Comparison of ENCODE assay signal across 2 cellular contexts in the genomic region with DNA sequence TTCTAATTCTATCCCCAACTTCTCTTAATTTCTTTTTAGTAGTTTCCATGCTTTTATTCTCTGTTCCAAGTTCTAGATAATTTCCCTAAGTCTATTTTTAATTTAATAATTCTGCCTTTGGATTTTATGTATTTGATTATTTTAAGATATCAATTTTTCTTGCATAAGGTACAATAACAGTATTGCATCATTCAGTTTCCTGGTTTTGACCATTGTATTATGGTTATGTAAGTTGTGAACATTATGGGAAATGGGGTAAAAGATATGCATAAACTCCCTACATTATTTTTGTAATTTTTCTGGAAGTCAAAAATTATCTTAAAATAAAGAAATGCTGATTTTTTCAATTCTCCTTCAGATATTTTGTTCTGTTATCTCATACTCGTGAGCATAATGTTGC.
TF ChIP-seq lines count a peak whose summit lies in the region.

No MANE protein-coding gene starts in this region.

TF ChIP-seq in HepG2, 621 proteins besides CTCF, POLR2A, EP300 and RAD21:
- TF ChIP-seq, protein P1, sequence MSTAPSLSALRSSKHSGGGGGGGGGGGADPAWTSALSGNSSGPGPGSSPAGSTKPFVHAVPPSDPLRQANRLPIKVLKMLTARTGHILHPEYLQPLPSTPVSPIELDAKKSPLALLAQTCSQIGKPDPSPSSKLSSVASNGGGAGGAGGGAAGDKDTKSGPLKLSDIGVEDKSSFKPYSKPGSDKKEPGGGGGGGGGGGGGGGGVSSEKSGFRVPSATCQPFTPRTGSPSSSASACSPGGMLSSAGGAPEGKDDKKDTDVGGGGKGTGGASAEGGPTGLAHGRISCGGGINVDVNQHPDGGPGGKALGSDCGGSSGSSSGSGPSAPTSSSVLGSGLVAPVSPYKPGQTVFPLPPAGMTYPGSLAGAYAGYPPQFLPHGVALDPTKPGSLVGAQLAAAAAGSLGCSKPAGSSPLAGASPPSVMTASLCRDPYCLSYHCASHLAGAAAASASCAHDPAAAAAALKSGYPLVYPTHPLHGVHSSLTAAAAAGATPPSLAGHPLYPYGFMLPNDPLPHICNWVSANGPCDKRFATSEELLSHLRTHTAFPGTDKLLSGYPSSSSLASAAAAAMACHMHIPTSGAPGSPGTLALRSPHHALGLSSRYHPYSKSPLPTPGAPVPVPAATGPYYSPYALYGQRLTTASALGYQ (CRISPR knock-in tag; IDR thresholded peaks at IDR 0.05), result no peak
- TF ChIP-seq HNRNPL (IDR thresholded peaks at IDR 0.05; ENCODE audit: low read depth, low read length) (no peak), SCMH1 (CRISPR knock-in tag; IDR thresholded peaks at IDR 0.05; ENCODE audit: borderline replicate concordance) (no peak), CEBPB (IDR thresholded peaks at IDR 0.05; ENCODE audit: borderline replicate concordance, low read depth, low read length) (peak; percentile 68; the same call in 1 of the 2 replicates), SMAD9 (CRISPR knock-in tag; IDR thresholded peaks at IDR 0.05) (no peak), ZNF878 (CRISPR knock-in tag; IDR thresholded peaks at IDR 0.05) (no peak), ZNF136 (CRISPR knock-in tag; IDR thresholded peaks at IDR 0.05; ENCODE audit: low read depth) (no peak), SRF (IDR thresholded peaks at IDR 0.05; ENCODE audit: low read depth, low read length) (no peak), CEBPG (CRISPR knock-in tag; IDR thresholded peaks at IDR 0.05) (peak; percentile 37; the same call in 1 of the 2 replicates), SNAPC2 (CRISPR knock-in tag; IDR thresholded peaks at IDR 0.05) (no peak), NCOR1 (IDR thresholded peaks at IDR 0.05; ENCODE audit: borderline replicate concordance, low read length) (no peak), CBX1 (IDR thresholded peaks at IDR 0.05; ENCODE audit: low read depth) (no peak), MED13 (CRISPR knock-in tag; IDR thresholded peaks at IDR 0.05) (no peak), ZBTB1 (CRISPR knock-in tag; IDR thresholded peaks at IDR 0.05; ENCODE audit: borderline replicate concordance) (no peak), MBD4 (IDR thresholded peaks at IDR 0.05; ENCODE audit: borderline replicate concordance, low read length) (no peak), PHF5A (CRISPR knock-in tag; IDR thresholded peaks at IDR 0.05; ENCODE audit: low read depth, unreplicated experiment) (no peak), PAX8 (CRISPR knock-in tag; IDR thresholded peaks at IDR 0.05; ENCODE audit: borderline replicate concordance) (no peak)
- TF ChIP-seq, protein P2, sequence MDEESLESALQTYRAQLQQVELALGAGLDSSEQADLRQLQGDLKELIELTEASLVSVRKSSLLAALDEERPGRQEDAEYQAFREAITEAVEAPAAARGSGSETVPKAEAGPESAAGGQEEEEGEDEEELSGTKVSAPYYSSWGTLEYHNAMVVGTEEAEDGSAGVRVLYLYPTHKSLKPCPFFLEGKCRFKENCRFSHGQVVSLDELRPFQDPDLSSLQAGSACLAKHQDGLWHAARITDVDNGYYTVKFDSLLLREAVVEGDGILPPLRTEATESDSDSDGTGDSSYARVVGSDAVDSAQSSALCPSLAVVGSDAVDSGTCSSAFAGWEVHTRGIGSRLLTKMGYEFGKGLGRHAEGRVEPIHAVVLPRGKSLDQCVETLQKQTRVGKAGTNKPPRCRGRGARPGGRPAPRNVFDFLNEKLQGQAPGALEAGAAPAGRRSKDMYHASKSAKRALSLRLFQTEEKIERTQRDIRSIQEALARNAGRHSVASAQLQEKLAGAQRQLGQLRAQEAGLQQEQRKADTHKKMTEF (CRISPR knock-in tag; IDR thresholded peaks at IDR 0.05), result no peak
- TF ChIP-seq, protein P3, sequence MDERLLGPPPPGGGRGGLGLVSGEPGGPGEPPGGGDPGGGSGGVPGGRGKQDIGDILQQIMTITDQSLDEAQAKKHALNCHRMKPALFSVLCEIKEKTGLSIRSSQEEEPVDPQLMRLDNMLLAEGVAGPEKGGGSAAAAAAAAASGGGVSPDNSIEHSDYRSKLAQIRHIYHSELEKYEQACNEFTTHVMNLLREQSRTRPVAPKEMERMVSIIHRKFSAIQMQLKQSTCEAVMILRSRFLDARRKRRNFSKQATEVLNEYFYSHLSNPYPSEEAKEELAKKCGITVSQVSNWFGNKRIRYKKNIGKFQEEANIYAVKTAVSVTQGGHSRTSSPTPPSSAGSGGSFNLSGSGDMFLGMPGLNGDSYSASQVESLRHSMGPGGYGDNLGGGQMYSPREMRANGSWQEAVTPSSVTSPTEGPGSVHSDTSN (CRISPR knock-in tag; IDR thresholded peaks at IDR 0.05), result no peak
- TF ChIP-seq, protein P4, sequence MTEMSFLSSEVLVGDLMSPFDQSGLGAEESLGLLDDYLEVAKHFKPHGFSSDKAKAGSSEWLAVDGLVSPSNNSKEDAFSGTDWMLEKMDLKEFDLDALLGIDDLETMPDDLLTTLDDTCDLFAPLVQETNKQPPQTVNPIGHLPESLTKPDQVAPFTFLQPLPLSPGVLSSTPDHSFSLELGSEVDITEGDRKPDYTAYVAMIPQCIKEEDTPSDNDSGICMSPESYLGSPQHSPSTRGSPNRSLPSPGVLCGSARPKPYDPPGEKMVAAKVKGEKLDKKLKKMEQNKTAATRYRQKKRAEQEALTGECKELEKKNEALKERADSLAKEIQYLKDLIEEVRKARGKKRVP (CRISPR knock-in tag; IDR thresholded peaks at IDR 0.05), result 0 out of 4 replicates have a peak, but pooled peaks have one; percentile 22 to 60

TF ChIP-seq in K562, 482 proteins besides CTCF, POLR2A, EP300 and RAD21:
- TF ChIP-seq, protein P4 (CRISPR knock-in tag; IDR thresholded peaks at IDR 0.05), result 0 out of 2 replicates have a peak, but pooled peaks have one; percentile 48
- TF ChIP-seq ZNF77 (CRISPR knock-in tag; IDR thresholded peaks at IDR 0.05), result no peak
- TF ChIP-seq NCOA4 (IDR thresholded peaks at IDR 0.05; ENCODE audit: partially characterized antibody), result no peak
- TF ChIP-seq, protein P5, sequence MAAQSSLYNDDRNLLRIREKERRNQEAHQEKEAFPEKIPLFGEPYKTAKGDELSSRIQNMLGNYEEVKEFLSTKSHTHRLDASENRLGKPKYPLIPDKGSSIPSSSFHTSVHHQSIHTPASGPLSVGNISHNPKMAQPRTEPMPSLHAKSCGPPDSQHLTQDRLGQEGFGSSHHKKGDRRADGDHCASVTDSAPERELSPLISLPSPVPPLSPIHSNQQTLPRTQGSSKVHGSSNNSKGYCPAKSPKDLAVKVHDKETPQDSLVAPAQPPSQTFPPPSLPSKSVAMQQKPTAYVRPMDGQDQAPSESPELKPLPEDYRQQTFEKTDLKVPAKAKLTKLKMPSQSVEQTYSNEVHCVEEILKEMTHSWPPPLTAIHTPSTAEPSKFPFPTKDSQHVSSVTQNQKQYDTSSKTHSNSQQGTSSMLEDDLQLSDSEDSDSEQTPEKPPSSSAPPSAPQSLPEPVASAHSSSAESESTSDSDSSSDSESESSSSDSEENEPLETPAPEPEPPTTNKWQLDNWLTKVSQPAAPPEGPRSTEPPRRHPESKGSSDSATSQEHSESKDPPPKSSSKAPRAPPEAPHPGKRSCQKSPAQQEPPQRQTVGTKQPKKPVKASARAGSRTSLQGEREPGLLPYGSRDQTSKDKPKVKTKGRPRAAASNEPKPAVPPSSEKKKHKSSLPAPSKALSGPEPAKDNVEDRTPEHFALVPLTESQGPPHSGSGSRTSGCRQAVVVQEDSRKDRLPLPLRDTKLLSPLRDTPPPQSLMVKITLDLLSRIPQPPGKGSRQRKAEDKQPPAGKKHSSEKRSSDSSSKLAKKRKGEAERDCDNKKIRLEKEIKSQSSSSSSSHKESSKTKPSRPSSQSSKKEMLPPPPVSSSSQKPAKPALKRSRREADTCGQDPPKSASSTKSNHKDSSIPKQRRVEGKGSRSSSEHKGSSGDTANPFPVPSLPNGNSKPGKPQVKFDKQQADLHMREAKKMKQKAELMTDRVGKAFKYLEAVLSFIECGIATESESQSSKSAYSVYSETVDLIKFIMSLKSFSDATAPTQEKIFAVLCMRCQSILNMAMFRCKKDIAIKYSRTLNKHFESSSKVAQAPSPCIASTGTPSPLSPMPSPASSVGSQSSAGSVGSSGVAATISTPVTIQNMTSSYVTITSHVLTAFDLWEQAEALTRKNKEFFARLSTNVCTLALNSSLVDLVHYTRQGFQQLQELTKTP (IDR thresholded peaks at IDR 0.05; ENCODE audit: low read depth in 1 of 2, partially characterized antibody in 2 of 2), result no peak
- TF ChIP-seq GATAD2A (IDR thresholded peaks at IDR 0.05), result no peak
- TF ChIP-seq, protein P6, sequence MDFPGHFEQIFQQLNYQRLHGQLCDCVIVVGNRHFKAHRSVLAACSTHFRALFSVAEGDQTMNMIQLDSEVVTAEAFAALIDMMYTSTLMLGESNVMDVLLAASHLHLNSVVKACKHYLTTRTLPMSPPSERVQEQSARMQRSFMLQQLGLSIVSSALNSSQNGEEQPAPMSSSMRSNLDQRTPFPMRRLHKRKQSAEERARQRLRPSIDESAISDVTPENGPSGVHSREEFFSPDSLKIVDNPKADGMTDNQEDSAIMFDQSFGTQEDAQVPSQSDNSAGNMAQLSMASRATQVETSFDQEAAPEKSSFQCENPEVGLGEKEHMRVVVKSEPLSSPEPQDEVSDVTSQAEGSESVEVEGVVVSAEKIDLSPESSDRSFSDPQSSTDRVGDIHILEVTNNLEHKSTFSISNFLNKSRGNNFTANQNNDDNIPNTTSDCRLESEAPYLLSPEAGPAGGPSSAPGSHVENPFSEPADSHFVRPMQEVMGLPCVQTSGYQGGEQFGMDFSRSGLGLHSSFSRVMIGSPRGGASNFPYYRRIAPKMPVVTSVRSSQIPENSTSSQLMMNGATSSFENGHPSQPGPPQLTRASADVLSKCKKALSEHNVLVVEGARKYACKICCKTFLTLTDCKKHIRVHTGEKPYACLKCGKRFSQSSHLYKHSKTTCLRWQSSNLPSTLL (IDR thresholded peaks at IDR 0.05), result no peak
- TF ChIP-seq, protein P7, sequence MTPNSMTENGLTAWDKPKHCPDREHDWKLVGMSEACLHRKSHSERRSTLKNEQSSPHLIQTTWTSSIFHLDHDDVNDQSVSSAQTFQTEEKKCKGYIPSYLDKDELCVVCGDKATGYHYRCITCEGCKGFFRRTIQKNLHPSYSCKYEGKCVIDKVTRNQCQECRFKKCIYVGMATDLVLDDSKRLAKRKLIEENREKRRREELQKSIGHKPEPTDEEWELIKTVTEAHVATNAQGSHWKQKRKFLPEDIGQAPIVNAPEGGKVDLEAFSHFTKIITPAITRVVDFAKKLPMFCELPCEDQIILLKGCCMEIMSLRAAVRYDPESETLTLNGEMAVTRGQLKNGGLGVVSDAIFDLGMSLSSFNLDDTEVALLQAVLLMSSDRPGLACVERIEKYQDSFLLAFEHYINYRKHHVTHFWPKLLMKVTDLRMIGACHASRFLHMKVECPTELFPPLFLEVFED (CRISPR knock-in tag; conservative IDR thresholded peaks at IDR 0.05), result no peak
- TF ChIP-seq ZNF583 (CRISPR knock-in tag; IDR thresholded peaks at IDR 0.05), result no peak
- peak; percentile 43 for TF ChIP-seq CEBPB (tag; IDR thresholded peaks at IDR 0.05)
- no peak for TF ChIP-seq CEBPG (CRISPR knock-in tag; IDR thresholded peaks at IDR 0.05)
- peak; percentile 62 to 83 for TF ChIP-seq CEBPG (tag; conservative IDR thresholded peaks at IDR 0.05 in 1 of 2, IDR thresholded peaks at IDR 0.05 in 1 of 2)
- 0 out of 2 replicates have a peak, but pooled peaks have one; percentile 31 for TF ChIP-seq ZSCAN32 (CRISPR knock-in tag; IDR thresholded peaks at IDR 0.05)
- TF ChIP-seq, protein P8, sequence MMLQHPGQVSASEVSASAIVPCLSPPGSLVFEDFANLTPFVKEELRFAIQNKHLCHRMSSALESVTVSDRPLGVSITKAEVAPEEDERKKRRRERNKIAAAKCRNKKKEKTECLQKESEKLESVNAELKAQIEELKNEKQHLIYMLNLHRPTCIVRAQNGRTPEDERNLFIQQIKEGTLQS (IDR thresholded peaks at IDR 0.05), result peak; percentile 72
- TF ChIP-seq, protein P8 (CRISPR knock-in tag; conservative IDR thresholded peaks at IDR 0.05), result no peak
- TF ChIP-seq EP400 (IDR thresholded peaks at IDR 0.05), result no peak
- no peak for TF ChIP-seq GTF2E2 (tag; IDR thresholded peaks at IDR 0.05)
- no peak for TF ChIP-seq RBM34 (IDR thresholded peaks at IDR 0.05; ENCODE audit: borderline replicate concordance, insufficient read depth, low read length)
TF ChIP-seq in K562: peak in this region for 5.
